Comparison of ENCODE assay signal across 18 cellular contexts in the genomic region with DNA sequence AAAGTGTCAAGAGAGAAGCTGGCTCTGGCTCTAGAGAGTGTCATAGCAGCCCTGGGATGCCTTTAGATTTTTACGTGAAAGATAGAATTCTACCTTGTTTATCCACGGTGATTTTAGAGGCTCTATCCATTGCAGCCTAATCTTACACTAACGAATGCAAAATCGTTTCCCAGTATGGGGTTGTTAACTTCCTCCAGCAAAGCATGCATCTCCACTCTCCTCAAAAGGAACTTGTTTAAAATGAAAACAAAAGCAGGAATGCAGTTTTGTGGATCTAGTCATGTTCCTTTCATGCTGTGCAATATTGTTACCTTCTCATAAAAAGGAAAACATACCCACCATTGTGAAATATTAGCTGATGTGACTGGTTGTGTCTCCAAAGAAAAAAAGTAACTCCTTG.
DNase-seq lines count a peak whose midpoint lies in the region; ATAC-seq and TF ChIP-seq lines count a peak whose summit lies in the region.
"Had no signal": no experiment of that assay in that cellular context is flagged by ENCODE, and none has a peak within 500 bp of the region (broad histone marks: within the 10 kb centered on the region; RNA-seq: fewer than 3 reads in every experiment).

No MANE protein-coding gene starts in this region.

- H3K4me1 Mint-ChIP-seq in WTC11 (peaks cover 30% of the 10 kb centered on the region), neural progenitor cell (peaks cover 23% of the 10 kb centered on the region)
- H3K4me1 Mint-ChIP-seq: B cell had no signal

- H4K20me1 ChIP-seq in neural progenitor cell (ENCODE audit: low read depth): no peaks in the 10 kb centered on the region

- POLR2A ChIA-PET in WTC11 (lab: Charles Lee): no interaction called here

- H2AFZ ChIP-seq in neural progenitor cell (replicated peaks): peak overlapping the region; percentile 39

- H3K4me1 ChIP-seq in HUES48 (ENCODE audit: control insufficient read depth, insufficient read depth, low read length) (peaks cover 17% of the 10 kb centered on the region), neural progenitor cell (peaks cover 13% of the 10 kb centered on the region), esophagus squamous epithelium (no peaks in the 10 kb centered on the region)

- no peaks in the 10 kb centered on the region for H3K9me3 ChIP-seq in HUES48 (ENCODE audit: control insufficient read depth, insufficient read depth, low read length)
- H3K9me3 ChIP-seq in neural progenitor cell (ENCODE audit: low read depth): no peaks in the 10 kb centered on the region
- H3K9me3 ChIP-seq in esophagus squamous epithelium: no peaks in the 10 kb centered on the region

- ATAC-seq in WTC11: peak; percentile 90
- ATAC-seq: HCT116 had no signal

- DNase-seq in WTC11 (ENCODE audit: low spot score) (no peak), iPS DF 19.7 (ENCODE audit: low read depth, low spot score) (peak; percentile 25), neural progenitor cell (ENCODE audit: low spot score) (peak; percentile 25), kidney tubule cell (ENCODE audit: low spot score) (no peak), esophagus squamous epithelium (lab: John Stamatoyannopoulos, UW) (no peak), NCI-H2081 treated with DMSO at 0.1 percent for 48 hours (lab: John Stamatoyannopoulos, UW) (no peak), NCI-H146 treated with DMSO at 0.1 percent for 48 hours (lab: John Stamatoyannopoulos, UW; ENCODE audit: unreplicated experiment) (no peak)
- DNase-seq: C1 segment of cervical spinal cord; Calu3; CD4-positive, alpha-beta T cell; DMS153; DMS79 treated with DMSO at 0.1 percent for 48 hours; EL; GOT3; IMR-90 had no signal

- H3K27ac ChIP-seq in HUES48 (ENCODE audit: low read depth, low read length) (peak overlapping the region; percentile 66), neural progenitor cell (no peak overlapping the region), esophagus squamous epithelium (no peak overlapping the region)

- H3K9ac ChIP-seq in HUES48 (ENCODE audit: low read depth, low read length) (no peak overlapping the region), neural progenitor cell (no peak overlapping the region)

- 19 to 34% methylated on average over 4 of the region's 4 CpGs for WGBS in esophagus squamous epithelium, 2 donors

- H3K4me2 ChIP-seq in neural progenitor cell: peak overlapping the region; percentile 66

- peak overlapping the region; percentile 57; the same call in 1 of the 2 replicates for H3K27ac Mint-ChIP-seq in WTC11
- H3K27ac Mint-ChIP-seq in neural progenitor cell: no peak overlapping the region
- H3K27ac Mint-ChIP-seq: B cell; CD4-positive, alpha-beta T cell had no signal

- H3K27me3 ChIP-seq in HUES48 (ENCODE audit: control insufficient read depth, insufficient read depth, low read length): peaks cover 23% of the 10 kb centered on the region
- H3K27me3 ChIP-seq in neural progenitor cell: no peaks in the 10 kb centered on the region
- peaks cover 0 to 52% (median 0%) of the 10 kb centered on the region in 4 donors for H3K27me3 ChIP-seq in esophagus squamous epithelium

- intact Hi-C loops in esophagus squamous epithelium (cut with DNase I): no loop called here

- H3K36me3 Mint-ChIP-seq in WTC11: no peaks in the 10 kb centered on the region; the same call in 1 of the 2 replicates
- H3K36me3 Mint-ChIP-seq in neural progenitor cell: no peaks in the 10 kb centered on the region

- H3K4me3 Mint-ChIP-seq in WTC11 (peak overlapping the region; percentile 53), neural progenitor cell (no peak overlapping the region)
- H3K4me3 Mint-ChIP-seq: B cell; CD4-positive, alpha-beta T cell had no signal

- H3K9me3 Mint-ChIP-seq in WTC11 (peaks cover 11% of the 10 kb centered on the region), neural progenitor cell (no peaks in the 10 kb centered on the region)
- H3K9me3 Mint-ChIP-seq: CD4-positive, alpha-beta T cell had no signal

- CTCF ChIA-PET in WTC11 (lab: Charles Lee): interaction anchor here (0.6 to 1.0 kb wide), 3 partner anchors 12 to 130 kb away, joined by 3 to 4 read pairs (median 3); no protein-coding TSS in a partner anchor

- H3K4me3 ChIP-seq in HUES48 (ENCODE audit: low read depth, low read length) (peak overlapping the region; percentile 32), neural progenitor cell (no peak overlapping the region), esophagus squamous epithelium (no peak overlapping the region)

- H3K36me3 ChIP-seq in HUES48 (ENCODE audit: control insufficient read depth, insufficient read depth, low read length) (no peaks in the 10 kb centered on the region), neural progenitor cell (no peaks in the 10 kb centered on the region), esophagus squamous epithelium (no peaks in the 10 kb centered on the region)

- no peaks in the 10 kb centered on the region for H3F3A ChIP-seq in neural progenitor cell (ENCODE audit: low read depth)

- H3K27me3 Mint-ChIP-seq in WTC11 (ENCODE audit: low read depth) (peaks cover 50% of the 10 kb centered on the region), neural progenitor cell (ENCODE audit: insufficient read depth, low read depth) (no peaks in the 10 kb centered on the region)

- TF ChIP-seq CTCF in WTC11 (IDR thresholded peaks at IDR 0.05) (no peak), neural progenitor cell (IDR thresholded peaks at IDR 0.05) (no peak), esophagus squamous epithelium (IDR thresholded peaks at IDR 0.05) (no peak)

- no peak for TF ChIP-seq POLR2A in esophagus squamous epithelium (IDR thresholded peaks at IDR 0.05)

- no peaks in the 10 kb centered on the region for H3K79me2 ChIP-seq in neural progenitor cell (ENCODE audit: low read depth)

TF ChIP-seq in WTC11, 78 proteins besides CTCF, POLR2A, EP300 and RAD21:
- TF ChIP-seq SMAD4 (CRISPR knock-in tag; IDR thresholded peaks at IDR 0.05) (no peak), TEAD1 (CRISPR knock-in tag; IDR thresholded peaks at IDR 0.05) (peak; percentile 73; the same call in 1 of the 2 replicates)

Comparison
In these comparisons a context has a peak if more than half of its experiments do, and no peak if none do; other contexts are left out.
1. DNase-seq: peak in iPS DF 19.7 (single experiment) and neural progenitor cell (single experiment); none in WTC11 (single experiment), kidney tubule cell (single experiment), esophagus squamous epithelium (single experiment), NCI-H2081 treated with DMSO at 0.1 percent for 48 hours (single experiment) and NCI-H146 treated with DMSO at 0.1 percent for 48 hours (single experiment).